Comparison of ENCODE assay signal across 3 cellular contexts in the genomic region with DNA sequence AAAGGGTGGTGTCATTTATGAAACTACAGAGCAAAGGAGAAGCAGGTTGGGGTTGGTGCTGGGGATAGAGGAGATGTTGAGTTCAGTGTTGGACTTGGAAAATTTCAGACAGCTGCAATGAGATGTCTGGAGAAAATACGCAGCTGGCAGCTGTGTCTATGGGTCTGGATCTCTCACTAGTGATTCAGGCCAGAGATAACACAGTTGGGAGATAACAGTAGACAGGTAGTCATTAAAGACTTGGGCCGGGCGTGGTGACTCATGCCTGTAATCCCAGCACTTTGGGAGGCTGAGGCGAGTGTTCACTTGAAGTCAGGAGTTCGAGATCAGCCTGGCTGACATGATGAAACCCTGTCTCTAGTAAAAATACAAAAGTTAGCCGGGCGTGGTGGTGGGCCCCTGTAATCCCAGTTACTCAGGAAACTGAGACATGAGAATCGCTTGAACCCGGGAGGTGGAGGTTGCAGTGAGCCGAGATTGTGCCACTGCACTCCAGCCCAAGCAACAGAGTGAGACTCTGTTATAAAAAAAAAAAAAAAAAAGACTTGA.
TF ChIP-seq lines count a peak whose summit lies in the region.

No MANE protein-coding gene starts in this region.

TF ChIP-seq in SK-N-SH, 30 proteins besides CTCF, POLR2A, EP300 and RAD21:
- TF ChIP-seq SMC3 (IDR thresholded peaks at IDR 0.05; ENCODE audit: low read depth, low read length) (no peak), YY1 (IDR thresholded peaks at IDR 0.05; ENCODE audit: low read depth) (no peak), FOXJ3 (CRISPR knock-in tag; IDR thresholded peaks at IDR 0.05) (no peak), CHD2 (IDR thresholded peaks at IDR 0.05; ENCODE audit: low read length, partially characterized antibody) (no peak), MXI1 (IDR thresholded peaks at IDR 0.05; ENCODE audit: low read depth, low read length) (no peak), SIN3A (IDR thresholded peaks at IDR 0.05; ENCODE audit: borderline replicate concordance, low read depth, low read length) (no peak)

TF ChIP-seq in SK-N-SH treated with all-trans-retinoic acid at 6 μM for 48 hours, 23 proteins besides CTCF, POLR2A, EP300 and RAD21:
- TF ChIP-seq RARB (CRISPR knock-in tag; IDR thresholded peaks at IDR 0.05), result no peak
- no peak for TF ChIP-seq OSR1 (CRISPR knock-in tag; IDR thresholded peaks at IDR 0.05)
- TF ChIP-seq GLIS3 (CRISPR knock-in tag; IDR thresholded peaks at IDR 0.05), result no peak
- no peak for TF ChIP-seq CSDC2 (CRISPR knock-in tag; IDR thresholded peaks at IDR 0.05)
- no peak for TF ChIP-seq TSHZ2 (CRISPR knock-in tag; IDR thresholded peaks at IDR 0.05)
- TF ChIP-seq, protein P1, sequence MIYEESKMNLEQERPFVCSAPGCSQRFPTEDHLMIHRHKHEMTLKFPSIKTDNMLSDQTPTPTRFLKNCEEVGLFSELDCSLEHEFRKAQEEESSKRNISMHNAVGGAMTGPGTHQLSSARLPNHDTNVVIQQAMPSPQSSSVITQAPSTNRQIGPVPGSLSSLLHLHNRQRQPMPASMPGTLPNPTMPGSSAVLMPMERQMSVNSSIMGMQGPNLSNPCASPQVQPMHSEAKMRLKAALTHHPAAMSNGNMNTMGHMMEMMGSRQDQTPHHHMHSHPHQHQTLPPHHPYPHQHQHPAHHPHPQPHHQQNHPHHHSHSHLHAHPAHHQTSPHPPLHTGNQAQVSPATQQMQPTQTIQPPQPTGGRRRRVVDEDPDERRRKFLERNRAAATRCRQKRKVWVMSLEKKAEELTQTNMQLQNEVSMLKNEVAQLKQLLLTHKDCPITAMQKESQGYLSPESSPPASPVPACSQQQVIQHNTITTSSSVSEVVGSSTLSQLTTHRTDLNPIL (CRISPR knock-in tag; IDR thresholded peaks at IDR 0.05; ENCODE audit: low read depth), result no peak
- TF ChIP-seq, protein P2, sequence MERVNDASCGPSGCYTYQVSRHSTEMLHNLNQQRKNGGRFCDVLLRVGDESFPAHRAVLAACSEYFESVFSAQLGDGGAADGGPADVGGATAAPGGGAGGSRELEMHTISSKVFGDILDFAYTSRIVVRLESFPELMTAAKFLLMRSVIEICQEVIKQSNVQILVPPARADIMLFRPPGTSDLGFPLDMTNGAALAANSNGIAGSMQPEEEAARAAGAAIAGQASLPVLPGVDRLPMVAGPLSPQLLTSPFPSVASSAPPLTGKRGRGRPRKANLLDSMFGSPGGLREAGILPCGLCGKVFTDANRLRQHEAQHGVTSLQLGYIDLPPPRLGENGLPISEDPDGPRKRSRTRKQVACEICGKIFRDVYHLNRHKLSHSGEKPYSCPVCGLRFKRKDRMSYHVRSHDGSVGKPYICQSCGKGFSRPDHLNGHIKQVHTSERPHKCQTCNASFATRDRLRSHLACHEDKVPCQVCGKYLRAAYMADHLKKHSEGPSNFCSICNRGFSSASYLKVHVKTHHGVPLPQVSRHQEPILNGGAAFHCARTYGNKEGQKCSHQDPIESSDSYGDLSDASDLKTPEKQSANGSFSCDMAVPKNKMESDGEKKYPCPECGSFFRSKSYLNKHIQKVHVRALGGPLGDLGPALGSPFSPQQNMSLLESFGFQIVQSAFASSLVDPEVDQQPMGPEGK (CRISPR knock-in tag; IDR thresholded peaks at IDR 0.05; ENCODE audit: borderline replicate concordance), result no peak

TF ChIP-seq in HCT116, 20 proteins besides CTCF, POLR2A, EP300 and RAD21:
- TF ChIP-seq FOSL1 (IDR thresholded peaks at IDR 0.05; ENCODE audit: low read depth) (0 out of 2 replicates have a peak, but pooled peaks have one; percentile 20), EGR1 (IDR thresholded peaks at IDR 0.05; ENCODE audit: low read depth) (no peak)
